In the genomic region with DNA sequence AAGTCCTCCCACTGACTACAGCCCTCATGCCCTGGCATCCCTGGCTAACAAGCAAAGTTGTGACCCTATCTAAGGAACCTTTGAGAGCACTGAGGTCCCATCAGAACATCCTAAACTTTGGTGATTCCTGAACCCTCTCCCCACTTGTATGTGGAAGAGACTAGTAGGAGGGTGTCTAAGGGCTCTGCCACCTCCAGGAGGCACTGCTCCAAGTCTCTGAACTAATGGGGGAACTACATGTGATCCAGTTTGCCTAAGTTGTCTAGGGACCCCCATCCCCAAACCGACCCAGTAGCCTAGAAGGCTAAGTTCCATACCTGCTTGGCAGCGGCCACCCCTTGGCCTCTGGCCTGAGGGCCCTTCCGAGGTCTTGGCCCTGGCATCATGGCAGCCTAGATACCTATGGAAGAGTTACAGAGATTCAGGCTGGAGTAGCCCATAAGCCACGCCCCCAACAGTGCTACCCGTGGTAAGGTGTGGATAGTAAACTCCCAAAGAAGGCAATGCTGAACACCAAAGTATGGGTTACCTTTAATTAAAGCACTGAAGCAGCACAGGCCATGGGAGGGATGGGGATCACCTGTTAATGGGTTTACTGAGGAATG, we compare ENCODE assay signal across 8 cellular contexts. TPM values are rescaled to one million over a fixed set of nuclear protein-coding genes. Genes with fewer than 3 reads are reported as not detected.
DNase-seq lines count a peak whose midpoint lies in the region; ATAC-seq and TF ChIP-seq lines count a peak whose summit lies in the region.

No MANE protein-coding gene starts in this region.

- ATAC-seq in lower lobe of right lung: no peak
- no peak for ATAC-seq in HG03432 (IDR thresholded peaks at IDR 0.05; ENCODE audit: unreplicated experiment)

- peaks cover 22% of the 10 kb centered on the region for H3K36me3 Mint-ChIP-seq in activated naive CD8-positive, alpha-beta T cell treated with anti-CD3 and anti-CD28 coated beads for 36 hours

- no peak for TF ChIP-seq POLR2A in vagina (IDR thresholded peaks at IDR 0.05)

- H3K4me1 Mint-ChIP-seq in activated naive CD8-positive, alpha-beta T cell treated with anti-CD3 and anti-CD28 coated beads for 36 hours: peaks cover 35% of the 10 kb centered on the region

- intact Hi-C loops in left ventricle myocardium inferior (cut with micrococcal nuclease) (no loop called here), cardiac septum (cut with DNase I) (loop anchor here (2.0 kb wide), 1 partner anchor 222 kb away; the partner anchor contains the start of gene ZFYVE9), lower lobe of right lung (cut with DNase I) (no loop called here), vagina (cut with DNase I) (no loop called here)

- peaks cover 37% of the 10 kb centered on the region for H3K36me3 ChIP-seq in left ventricle myocardium inferior
- peaks cover 48% of the 10 kb centered on the region for H3K36me3 ChIP-seq in lower lobe of right lung
- peaks cover 0 to 29% of the 10 kb centered on the region in 2 donors for H3K36me3 ChIP-seq in vagina

- H3K27ac ChIP-seq in left ventricle myocardium inferior (replicated peaks): peak overlapping the region; percentile 94
- H3K27ac ChIP-seq in lower lobe of right lung: peak overlapping the region; percentile 97
- peak overlapping the region; percentile 91 for H3K27ac ChIP-seq in vagina

- H3K4me1 ChIP-seq in left ventricle myocardium inferior: peaks cover 26% of the 10 kb centered on the region
- peaks cover 14% of the 10 kb centered on the region for H3K4me1 ChIP-seq in lower lobe of right lung
- H3K4me1 ChIP-seq in vagina: peaks cover 29% of the 10 kb centered on the region

- H3K4me3 ChIP-seq in left ventricle myocardium inferior: peak overlapping the region; percentile 99
- peak overlapping the region; percentile 93 for H3K4me3 ChIP-seq in lower lobe of right lung
- H3K4me3 ChIP-seq in vagina: no peak overlapping the region

- no peaks in the 10 kb centered on the region for H3K27me3 ChIP-seq in left ventricle myocardium inferior (ENCODE audit: low read depth)
- no peaks in the 10 kb centered on the region for H3K27me3 ChIP-seq in lower lobe of right lung (ENCODE audit: low read depth)
- H3K27me3 ChIP-seq in vagina: no peaks in the 10 kb centered on the region

- no peaks in the 10 kb centered on the region for H3K9me3 Mint-ChIP-seq in activated naive CD8-positive, alpha-beta T cell treated with anti-CD3 and anti-CD28 coated beads for 36 hours

- DNase-seq in left ventricle myocardium inferior: no peak
- DNase-seq in cardiac septum (ENCODE audit: low spot score): no peak
- DNase-seq in activated naive CD8-positive, alpha-beta T cell treated with anti-CD3 and anti-CD28 coated beads for 36 hours: no peak
- DNase-seq in lower lobe of right lung: no peak
- DNase-seq in vagina (ENCODE audit: extremely low spot score in 2 of 2): no peak
- no peak for DNase-seq in HT-29 (ENCODE audit: low spot score)
- DNase-seq in mucosa of gallbladder (ENCODE audit: low spot score): no peak

- H3K4me3 Mint-ChIP-seq in activated naive CD8-positive, alpha-beta T cell treated with anti-CD3 and anti-CD28 coated beads for 36 hours: peak overlapping the region; percentile 98

- peak overlapping the region; percentile 62 for H3K27ac Mint-ChIP-seq in activated naive CD8-positive, alpha-beta T cell treated with anti-CD3 and anti-CD28 coated beads for 36 hours

- H3K27me3 Mint-ChIP-seq in activated naive CD8-positive, alpha-beta T cell treated with anti-CD3 and anti-CD28 coated beads for 36 hours: no peaks in the 10 kb centered on the region

- TF ChIP-seq CTCF in left ventricle myocardium inferior (IDR thresholded peaks at IDR 0.05; ENCODE audit: borderline replicate concordance) (no peak), lower lobe of right lung (IDR thresholded peaks at IDR 0.05) (no peak), vagina (IDR thresholded peaks at IDR 0.05) (no peak)

- no peaks in the 10 kb centered on the region for H3K9me3 ChIP-seq in left ventricle myocardium inferior (replicated peaks)
- no peaks in the 10 kb centered on the region for H3K9me3 ChIP-seq in lower lobe of right lung
- H3K9me3 ChIP-seq in vagina: no peaks in the 10 kb centered on the region

RNA-seq across cellular contexts. Expression of gene CC2D1B, which starts 1.7 kb away (rescaled TPM):
- 15.3 TPM for total RNA-seq in left ventricle myocardium inferior
- 19.5 TPM for total RNA-seq in cardiac septum
- 10 to 100 TPM; 26.1 to 26.5 TPM for total RNA-seq in activated naive CD8-positive, alpha-beta T cell treated with anti-CD3 and anti-CD28 coated beads for 36 hours
- total RNA-seq in lower lobe of right lung: 44.5 TPM
- total RNA-seq in vagina: 23.8 TPM
- total RNA-seq in HT-29 (2014; rRNA removed; shearing (Covaris generic)): 32.5 and 32.9 TPM in 2 replicates
- total RNA-seq in mucosa of gallbladder: 47.8 TPM

RNA-seq across cellular contexts. Expression of gene ORC1, which starts 39.9 kb away (rescaled TPM):
- total RNA-seq in left ventricle myocardium inferior (0.11 TPM), cardiac septum (0.11 TPM), lower lobe of right lung (0.68 TPM), vagina (1.7 TPM), mucosa of gallbladder (0.66 TPM)
- 10 to 100 TPM; 54.3 to 54.4 TPM for total RNA-seq in activated naive CD8-positive, alpha-beta T cell treated with anti-CD3 and anti-CD28 coated beads for 36 hours
- total RNA-seq in HT-29 (2014; rRNA removed; shearing (Covaris generic)): 19.5 and 20.1 TPM in 2 replicates

RNA-seq across cellular contexts. Expression of gene PRPF38A, which starts 40.1 kb away (rescaled TPM):
- total RNA-seq in left ventricle myocardium inferior: 20.5 TPM
- total RNA-seq in cardiac septum: 20.9 TPM
- 100 to 1,000 TPM; 114 to 119 TPM for total RNA-seq in activated naive CD8-positive, alpha-beta T cell treated with anti-CD3 and anti-CD28 coated beads for 36 hours
- 34.7 TPM for total RNA-seq in lower lobe of right lung
- total RNA-seq in vagina: 17.7 TPM
- 16.6 and 25.1 TPM in 2 replicates for total RNA-seq in HT-29 (2014; rRNA removed; shearing (Covaris generic))
- 31.4 TPM for total RNA-seq in mucosa of gallbladder

Comparison
In these comparisons a context has a peak if more than half of its experiments do, and no peak if none do; other contexts are left out.
1. H3K4me3 ChIP-seq: peak in left ventricle myocardium inferior (single experiment) and lower lobe of right lung (single experiment); none in vagina (0 of 2).
2. Peak in every context shown above with its lines, with median percentiles within 50 percentile points of each other: H3K27ac ChIP-seq.